Comparison of ENCODE assay signal across 10 cellular contexts in genomic region chr19:50820549-50821247, GRCh38. TPM values are rescaled to one million over a fixed set of nuclear protein-coding genes. Genes with fewer than 3 reads are reported as not detected.
DNase-seq lines count a peak whose midpoint lies in the region; ATAC-seq and TF ChIP-seq lines count a peak whose summit lies in the region.
"Had no signal": no experiment of that assay in that cellular context is flagged by ENCODE, and none has a peak within 500 bp of the region (broad histone marks: within the 10 kb centered on the region; RNA-seq: fewer than 3 reads in every experiment).

No MANE protein-coding gene starts in this region.

- H3K4me3 Mint-ChIP-seq in CD14-positive monocyte (peak overlapping the region; percentile 63 to 92), WTC11 (peak overlapping the region; percentile 77)

- peaks cover 0 to 14% (median 9%) of the 10 kb centered on the region in 7 donors for H3K9me3 Mint-ChIP-seq in CD14-positive monocyte
- no peaks in the 10 kb centered on the region for H3K9me3 Mint-ChIP-seq in WTC11

- peak overlapping the region in 2 of 7 donors; percentile 59 to 61 for H3K27ac Mint-ChIP-seq in CD14-positive monocyte
- H3K27ac Mint-ChIP-seq in WTC11 = no peak overlapping the region

- intact Hi-C loops in CD14-positive monocyte (cut with micrococcal nuclease) = no loop called here
- intact Hi-C loops in left colon (cut with DNase I, micrococcal nuclease) = no loop called here

- peak; percentile 44 for TF ChIP-seq POLR2A in GM19099 (IDR thresholded peaks at IDR 0.05; ENCODE audit: extremely low read depth, insufficient read length, low read depth)

- TF ChIP-seq CTCF in CD14-positive monocyte (IDR thresholded peaks at IDR 0.05) (no peak), WTC11 (IDR thresholded peaks at IDR 0.05) (no peak)

- H3K36me3 Mint-ChIP-seq in CD14-positive monocyte (peaks cover 0 to 3% of the 10 kb centered on the region in 2 donors), WTC11 (no peaks in the 10 kb centered on the region)

- H3K27me3 Mint-ChIP-seq in CD14-positive monocyte (ENCODE audit: low read depth in 3 of 3) (peaks cover 72 to 74% (median 73%) of the 10 kb centered on the region in 3 donors), WTC11 (ENCODE audit: low read depth) (peaks cover 88% of the 10 kb centered on the region)

- ATAC-seq in WTC11 (peak; percentile 15), left colon (peak; percentile 58), GM18861 (IDR thresholded peaks at IDR 0.05; ENCODE audit: unreplicated experiment) (no peak)

- H3K4me1 Mint-ChIP-seq in CD14-positive monocyte (peaks cover 29% of the 10 kb centered on the region), WTC11 (peaks cover 37% of the 10 kb centered on the region)

- POLR2A ChIA-PET in WTC11 (lab: Charles Lee) = interaction anchor here (0.9 kb wide), 2 partner anchors 16 to 25 kb away, joined by 3 read pairs; no protein-coding TSS in a partner anchor

- CTCF ChIA-PET in WTC11 (lab: Charles Lee) = interaction anchor here (0.7 to 1.4 kb wide), 8 partner anchors 9 to 265 kb away, joined by 3 to 5 read pairs (median 3); no protein-coding TSS in a partner anchor

- DNase-seq in CD14-positive monocyte (ENCODE audit: low spot score) (no peak), WTC11 (ENCODE audit: low spot score) (no peak), left colon (peak; percentile 88), NCI-H524 (lab: John Stamatoyannopoulos, UW) (no peak), NCI-H1694 (lab: John Stamatoyannopoulos, UW) (no peak), occipital lobe (lab: John Stamatoyannopoulos, UW) (no peak)

TF ChIP-seq in WTC11, 78 proteins besides CTCF, POLR2A, EP300 and RAD21:
- no peak for TF ChIP-seq ZNF138 (CRISPR knock-in tag; conservative IDR thresholded peaks at IDR 0.05)
- no peak for TF ChIP-seq FOXP1 (CRISPR knock-in tag; IDR thresholded peaks at IDR 0.05; ENCODE audit: borderline replicate concordance)
- 0 out of 2 replicates have a peak, but pooled peaks have one; percentile 46 for TF ChIP-seq ZNF512 (CRISPR knock-in tag; IDR thresholded peaks at IDR 0.05; ENCODE audit: borderline replicate concordance)
TF ChIP-seq in WTC11: peak in this region for 1.

RNA-seq across cellular contexts. Expression of gene KLK1, which starts 2.9 kb away (rescaled TPM):
- under 1 TPM in 1 of 2 donors, not detected in 1; 0.66 TPM for polyA plus RNA-seq in CD14-positive monocyte
- total RNA-seq in WTC11 (2021) = 3.9 to 6.0 TPM (median 5.4 TPM) in 3 replicates
- 100 to 1,000 TPM; 182 to 236 TPM for total RNA-seq in left colon
- total RNA-seq in occipital lobe = not detected
- total RNA-seq: endothelial cell of umbilical vein had no signal

RNA-seq across cellular contexts. Expression of gene KLK15, which starts 12.7 kb away (rescaled TPM):
- polyA plus RNA-seq in CD14-positive monocyte = not detected
- total RNA-seq in WTC11 (2021) (not detected in 3 replicates), left colon (1 to 10 TPM; 4.5 to 8.5 TPM), occipital lobe (not detected)
- total RNA-seq: activated CD8-positive, alpha-beta memory T cell treated with anti-CD3 and anti-CD28 coated beads for 36 hours; endothelial cell of umbilical vein had no signal
- polyA plus RNA-seq: endothelial cell of umbilical vein had no signal

RNA-seq across cellular contexts. Expression of gene ACP4, which starts 30.5 kb away (rescaled TPM):
- not detected for polyA plus RNA-seq in CD14-positive monocyte
- total RNA-seq in WTC11 (2021) = not detected in 3 replicates
- total RNA-seq in left colon = not detected
- total RNA-seq in occipital lobe = not detected
- total RNA-seq: activated CD8-positive, alpha-beta memory T cell treated with anti-CD3 and anti-CD28 coated beads for 36 hours; endothelial cell of umbilical vein had no signal
- polyA plus RNA-seq: endothelial cell of umbilical vein had no signal

RNA-seq across cellular contexts. Expression of gene KLK3, which starts 34.0 kb away (rescaled TPM):
- not detected for polyA plus RNA-seq in CD14-positive monocyte
- total RNA-seq in WTC11 (2021) = 0.13 to 0.25 TPM (median 0.16 TPM) in 3 replicates
- 10 to 100 TPM in 1 of 2 donors, 1 to 10 TPM in 1; 5.7 to 11.7 TPM for total RNA-seq in left colon
- total RNA-seq in occipital lobe = not detected
- total RNA-seq: activated CD8-positive, alpha-beta memory T cell treated with anti-CD3 and anti-CD28 coated beads for 36 hours; endothelial cell of umbilical vein had no signal
- polyA plus RNA-seq: endothelial cell of umbilical vein had no signal

RNA-seq across cellular contexts. Expression of gene GPR32, which starts 50.4 kb away (rescaled TPM):
- polyA plus RNA-seq in CD14-positive monocyte = not detected
- total RNA-seq in WTC11 (2021) (not detected in 3 replicates), left colon (not detected), occipital lobe (not detected)
- total RNA-seq: activated CD8-positive, alpha-beta memory T cell treated with anti-CD3 and anti-CD28 coated beads for 36 hours; endothelial cell of umbilical vein had no signal
- polyA plus RNA-seq: endothelial cell of umbilical vein had no signal

Comparison
In these comparisons a context has a peak if more than half of its experiments do, and no peak if none do; other contexts are left out.
1. DNase-seq: peak in left colon (2 of 2); none in CD14-positive monocyte (single experiment), WTC11 (single experiment), NCI-H524 (0 of 2), NCI-H1694 (single experiment) and occipital lobe (single experiment).
2. RNA of gene KLK1, which starts 2.9 kb away (total RNA-seq): 182 to 236 TPM in left colon; 3.9 to 6.0 TPM in WTC11 and not detected in occipital lobe (single experiment); every median in the first group is over 10 times any median in the second.